ENCODE assay signal across 8 cellular contexts in genomic region chr10:106189254-106189653, GRCh38.
DNase-seq lines count a peak whose midpoint lies in the region; ATAC-seq and TF ChIP-seq lines count a peak whose summit lies in the region.

No MANE protein-coding gene starts in this region.

- H3K4me1 ChIP-seq in lower lobe of right lung = no peaks in the 10 kb centered on the region

- intact Hi-C loops in lower lobe of right lung (cut with DNase I) = no loop called here

- peak; percentile 39 for TF ChIP-seq CTCF in HL-60 (IDR thresholded peaks at IDR 0.05; ENCODE audit: insufficient read depth, low read length)
- peak; percentile 34 for TF ChIP-seq CTCF in lower lobe of right lung (IDR thresholded peaks at IDR 0.05)

- peak; percentile 1 for DNase-seq in stimulated activated CD4-positive, alpha-beta T cell treated with anti-CD3 and anti-CD28 coated beads, Interleukin-1b, Interleukin-23, amount 100 ng/mL, for 48 hours
- DNase-seq in stimulated activated CD4-positive, alpha-beta T cell treated with anti-CD3 and anti-CD28 coated beads, Interleukin-4, amount 100 ng/mL, for 4 hours = no peak
- DNase-seq in HL-60 (ENCODE audit: low read depth in 1 of 2, low spot score in 1 of 2) = no peak
- peak; percentile 10 to 16 for DNase-seq in activated CD4-positive, alpha-beta T cell treated with anti-CD3 and anti-CD28 coated beads, Interleukin-2, amount 50 U/mL, for 48 hours
- no peak for DNase-seq in lower lobe of right lung
- DNase-seq in NCI-H2196 (lab: John Stamatoyannopoulos, UW; ENCODE audit: unreplicated experiment) = no peak
- DNase-seq in effector CD4-positive, alpha-beta T cell = no peak
- no peak for DNase-seq in NCI-H1048 (lab: John Stamatoyannopoulos, UW)

- H3K27ac ChIP-seq in HL-60 (replicated peaks) (no peak overlapping the region), lower lobe of right lung (no peak overlapping the region)

- no peaks in the 10 kb centered on the region for H3K9me3 ChIP-seq in lower lobe of right lung

- ATAC-seq in lower lobe of right lung = peak in 1 of 2 donors; percentile 42

- H3K4me3 ChIP-seq in HL-60 (replicated peaks; ENCODE audit: insufficient read depth, low read length) (no peak overlapping the region), lower lobe of right lung (no peak overlapping the region)

- H3K27me3 ChIP-seq in HL-60 (ENCODE audit: insufficient read depth, poor library complexity, severe bottlenecking) (no peaks in the 10 kb centered on the region), lower lobe of right lung (ENCODE audit: low read depth) (no peaks in the 10 kb centered on the region)

- H3K36me3 ChIP-seq in lower lobe of right lung = no peaks in the 10 kb centered on the region

Comparison
In these comparisons a context has a peak if more than half of its experiments do, and no peak if none do; other contexts are left out.
1. DNase-seq: peak in stimulated activated CD4-positive, alpha-beta T cell treated with anti-CD3 and anti-CD28 coated beads, Interleukin-1b, Interleukin-23, amount 100 ng/mL, for 48 hours (single experiment) and activated CD4-positive, alpha-beta T cell treated with anti-CD3 and anti-CD28 coated beads, Interleukin-2, amount 50 U/mL, for 48 hours (2 of 2); none in stimulated activated CD4-positive, alpha-beta T cell treated with anti-CD3 and anti-CD28 coated beads, Interleukin-4, amount 100 ng/mL, for 4 hours (0 of 2), HL-60 (0 of 2), lower lobe of right lung (single experiment), NCI-H2196 (single experiment), effector CD4-positive, alpha-beta T cell (single experiment) and NCI-H1048 (single experiment).